8 cellular contexts compared by ENCODE assay signal in genomic region chr2:215664847-215665525, GRCh38.
DNase-seq lines count a peak whose midpoint lies in the region; TF ChIP-seq lines count a peak whose summit lies in the region.

No MANE protein-coding gene starts in this region.

- peaks cover 10% of the 10 kb centered on the region; the same call in 1 of the 2 replicates for H3K36me3 Mint-ChIP-seq in HFFc6 (ENCODE audit: low read depth)
- H3K36me3 Mint-ChIP-seq in CD8-positive, alpha-beta memory T cell, result no peaks in the 10 kb centered on the region
- H3K36me3 Mint-ChIP-seq in endodermal cell (ENCODE audit: low read depth), result no peaks in the 10 kb centered on the region

- no peaks in the 10 kb centered on the region for H3K4me1 ChIP-seq in CD8-positive, alpha-beta memory T cell (ENCODE audit: insufficient read depth, low read length)
- H3K4me1 ChIP-seq in endodermal cell (ENCODE audit: control insufficient read depth, insufficient read depth, low read length), result peaks cover 8% of the 10 kb centered on the region

- H3K4me3 ChIP-seq in GM12865 (ENCODE audit: low read depth, low read length) (no peak overlapping the region), endodermal cell (ENCODE audit: low read length) (no peak overlapping the region)
- no peak overlapping the region for H3K4me3 ChIP-seq in CD8-positive, alpha-beta memory T cell (ENCODE audit: low read length)

- no peaks in the 10 kb centered on the region for H3K9me3 ChIP-seq in CD8-positive, alpha-beta memory T cell (ENCODE audit: low read length)
- H3K9me3 ChIP-seq in endodermal cell (ENCODE audit: control insufficient read depth, low read length), result no peaks in the 10 kb centered on the region

- H3K27ac ChIP-seq in CD8-positive, alpha-beta memory T cell (ENCODE audit: low read depth, low read length), result no peak overlapping the region
- no peak overlapping the region for H3K27ac ChIP-seq in endodermal cell (ENCODE audit: low read depth, low read length)

- H3K27me3 ChIP-seq in CD8-positive, alpha-beta memory T cell (ENCODE audit: insufficient read depth, low read length, poor library complexity, severe bottlenecking), result no peaks in the 10 kb centered on the region
- no peaks in the 10 kb centered on the region for H3K27me3 ChIP-seq in endodermal cell (ENCODE audit: control insufficient read depth, insufficient read depth, low read length, poor library complexity, severe bottlenecking)

- POLR2A ChIA-PET in CD8-positive, alpha-beta memory T cell (lab: Charles Lee), result no interaction called here
- POLR2A ChIA-PET in HEK293T (lab: Yijun Ruan, JAX), result no interaction called here

- peak overlapping the region; percentile 45 for H3K4me3 Mint-ChIP-seq in HFFc6
- H3K4me3 Mint-ChIP-seq in CD8-positive, alpha-beta memory T cell, result no peak overlapping the region
- no peak overlapping the region for H3K4me3 Mint-ChIP-seq in endodermal cell

- H3K9me3 Mint-ChIP-seq in HFFc6, result no peaks in the 10 kb centered on the region
- no peaks in the 10 kb centered on the region for H3K9me3 Mint-ChIP-seq in CD8-positive, alpha-beta memory T cell
- peaks cover 5% of the 10 kb centered on the region for H3K9me3 Mint-ChIP-seq in endodermal cell

- H3K27me3 Mint-ChIP-seq in HFFc6 (ENCODE audit: insufficient read depth) (peaks cover 4% of the 10 kb centered on the region; the same call in 1 of the 2 replicates), endodermal cell (ENCODE audit: insufficient read depth) (no peaks in the 10 kb centered on the region)
- peaks cover 2 to 7% of the 10 kb centered on the region in 2 donors for H3K27me3 Mint-ChIP-seq in CD8-positive, alpha-beta memory T cell

- TF ChIP-seq CTCF in GM12865 (IDR thresholded peaks at IDR 0.05; ENCODE audit: insufficient read depth, low read depth, low read length, missing control alignments) (no peak), HFFc6 (IDR thresholded peaks at IDR 0.05) (no peak), endodermal cell (conservative IDR thresholded peaks at IDR 0.05) (no peak), GM10266 (IDR thresholded peaks at IDR 0.05; ENCODE audit: control insufficient read depth, insufficient read depth, low read depth, missing control alignments) (no peak)

- H3K27ac Mint-ChIP-seq in HFFc6 (peak overlapping the region; percentile 63), endodermal cell (no peak overlapping the region)
- no peak overlapping the region for H3K27ac Mint-ChIP-seq in CD8-positive, alpha-beta memory T cell

- H3K36me3 ChIP-seq in CD8-positive, alpha-beta memory T cell (ENCODE audit: insufficient read depth, low read length), result no peaks in the 10 kb centered on the region
- no peaks in the 10 kb centered on the region for H3K36me3 ChIP-seq in endodermal cell (ENCODE audit: control insufficient read depth, insufficient read depth, low read length)

- DNase-seq in GM12865 (ENCODE audit: low read depth) (peak; percentile 55), HFFc6 (peak; percentile 90), RKO (ENCODE audit: low spot score) (peak; percentile 82), glomerular visceral epithelial cell (ENCODE audit: extremely low spot score) (peak; percentile 88), endodermal cell (no peak), HEK293T (ENCODE audit: extremely low spot score) (no peak), GM10266 (ENCODE audit: extremely low spot score) (no peak)
- DNase-seq in CD8-positive, alpha-beta memory T cell, result no peak

- WGBS in endodermal cell (ENCODE audit: insufficient coverage in 1 of 2, insufficient read length in 1 of 2), 2 experiments, result 93 to 100% methylated on average over 2 to 3 of the region's 3 CpGs

- no peak overlapping the region for H3K9ac ChIP-seq in endodermal cell (ENCODE audit: extremely low read depth, low read length, poor library complexity, severe bottlenecking)

- H3K4me1 Mint-ChIP-seq in HFFc6 (ENCODE audit: low read depth) (peaks cover 74% of the 10 kb centered on the region), endodermal cell (peaks cover 25% of the 10 kb centered on the region)
- no peaks in the 10 kb centered on the region for H3K4me1 Mint-ChIP-seq in CD8-positive, alpha-beta memory T cell

- CTCF ChIA-PET in CD8-positive, alpha-beta memory T cell (lab: Charles Lee), result no interaction called here
- CTCF ChIA-PET in HEK293T (lab: Yijun Ruan, JAX), result no interaction called here

TF ChIP-seq in HEK293T, 16 proteins besides CTCF, POLR2A, EP300 and RAD21:
- TF ChIP-seq SUZ12 (IDR thresholded peaks at IDR 0.05) (no peak), NFRKB (IDR thresholded peaks at IDR 0.05) (no peak), ARNT (IDR thresholded peaks at IDR 0.05) (no peak), L3MBTL2 (conservative IDR thresholded peaks at IDR 0.05) (no peak), FOXK2 (IDR thresholded peaks at IDR 0.05) (no peak), SP1 (IDR thresholded peaks at IDR 0.05) (no peak), BHLHE40 (IDR thresholded peaks at IDR 0.05; ENCODE audit: borderline replicate concordance) (no peak), ELF4 (IDR thresholded peaks at IDR 0.05) (no peak), FOXA1 (IDR thresholded peaks at IDR 0.05) (no peak), HDGF (IDR thresholded peaks at IDR 0.05; ENCODE audit: borderline replicate concordance) (no peak), TARDBP (IDR thresholded peaks at IDR 0.05) (no peak), LEF1 (IDR thresholded peaks at IDR 0.05; ENCODE audit: borderline replicate concordance) (no peak)

Comparison
In these comparisons a context has a peak if more than half of its experiments do, and no peak if none do; other contexts are left out.
1. DNase-seq: peak in GM12865 (single experiment), HFFc6 (single experiment), RKO (single experiment) and glomerular visceral epithelial cell (single experiment); none in CD8-positive, alpha-beta memory T cell (0 of 5), endodermal cell (single experiment), HEK293T (single experiment) and GM10266 (single experiment).